In genomic region chr3:127761101-127761802, GRCh38 we compare ENCODE assay signal across 1 cellular context.
TF ChIP-seq lines count a peak whose summit lies in the region.

No MANE protein-coding gene starts in this region.

TF ChIP-seq in WTC11, 78 proteins besides CTCF, POLR2A, EP300 and RAD21 (continued from another document):
- TF ChIP-seq PRDM15 (CRISPR knock-in tag; IDR thresholded peaks at IDR 0.05): no peak
- no peak for TF ChIP-seq ZNF317 (CRISPR knock-in tag; IDR thresholded peaks at IDR 0.05; ENCODE audit: borderline replicate concordance, low read depth)
- TF ChIP-seq ZNF396 (CRISPR knock-in tag; IDR thresholded peaks at IDR 0.05; ENCODE audit: borderline replicate concordance): no peak
- TF ChIP-seq NFYB (CRISPR knock-in tag; conservative IDR thresholded peaks at IDR 0.05; ENCODE audit: low read depth): no peak
- no peak for TF ChIP-seq MAX (CRISPR knock-in tag; IDR thresholded peaks at IDR 0.05)
- no peak for TF ChIP-seq ZBTB43 (CRISPR knock-in tag; IDR thresholded peaks at IDR 0.05)
